ENCODE assay signal across 11 cellular contexts in genomic region chr17:80938556-80938955, GRCh38. TPM values are rescaled to one million over a fixed set of nuclear protein-coding genes. Genes with fewer than 3 reads are reported as not detected.
DNase-seq lines count a peak whose midpoint lies in the region; ATAC-seq and TF ChIP-seq lines count a peak whose summit lies in the region.
"Had no signal": no experiment of that assay in that cellular context is flagged by ENCODE, and none has a peak within 500 bp of the region (broad histone marks: within the 10 kb centered on the region; RNA-seq: fewer than 3 reads in every experiment).

No MANE protein-coding gene starts in this region.

- POLR2A ChIA-PET in activated CD4-positive, alpha-beta memory T cell treated with anti-CD3 and anti-CD28 coated beads, Interleukin-2, amount 10 ng/mL, durations not matched to agents 7 days and 5 days (lab: Charles Lee): interaction anchor here (0.5 to 4.1 kb wide), 20 partner anchors 9 to 484 kb away, joined by 3 to 37 read pairs (median 3); no protein-coding TSS in a partner anchor

- H4K20me1 ChIP-seq in smooth muscle cell (ENCODE audit: low read depth): no peaks in the 10 kb centered on the region

- peaks cover 53% of the 10 kb centered on the region for H3K4me1 Mint-ChIP-seq in activated CD4-positive, alpha-beta memory T cell treated with anti-CD3 and anti-CD28 coated beads, Interleukin-2, amount 10 ng/mL, durations not matched to agents 7 days and 5 days

- WGBS in smooth muscle cell (ENCODE audit: low lambda C conversion rate): 96% methylated on average over 12 of the region's 12 CpGs

- H3K27me3 Mint-ChIP-seq in activated CD4-positive, alpha-beta memory T cell treated with anti-CD3 and anti-CD28 coated beads, Interleukin-2, amount 10 ng/mL, durations not matched to agents 7 days and 5 days: no peaks in the 10 kb centered on the region

- H3K4me2 ChIP-seq in smooth muscle cell: no peak overlapping the region

- no peaks in the 10 kb centered on the region for H3F3A ChIP-seq in smooth muscle cell (ENCODE audit: low read depth)

- peak overlapping the region; percentile 42 for H3K4me3 Mint-ChIP-seq in activated CD4-positive, alpha-beta memory T cell treated with anti-CD3 and anti-CD28 coated beads, Interleukin-2, amount 10 ng/mL, durations not matched to agents 7 days and 5 days

- no peaks in the 10 kb centered on the region for H3K9me3 Mint-ChIP-seq in activated CD4-positive, alpha-beta memory T cell treated with anti-CD3 and anti-CD28 coated beads, Interleukin-2, amount 10 ng/mL, durations not matched to agents 7 days and 5 days

- H3K9me3 ChIP-seq in KOPT-K1 (ENCODE audit: insufficient read depth, low read length, poor library complexity, severe bottlenecking) (no peaks in the 10 kb centered on the region), lower lobe of right lung (no peaks in the 10 kb centered on the region), smooth muscle cell (replicated peaks; ENCODE audit: low read depth) (no peaks in the 10 kb centered on the region)
- H3K9me3 ChIP-seq: ovary had no signal

- DNase-seq in Ammon's horn (ENCODE audit: low spot score) (peak; percentile 49), lower lobe of right lung (no peak), occipital lobe (lab: John Stamatoyannopoulos, UW) (no peak), smooth muscle cell (lab: John Stamatoyannopoulos, UW; ENCODE audit: unreplicated experiment) (no peak), RPMI8226 (no peak)
- DNase-seq in activated CD4-positive, alpha-beta memory T cell treated with anti-CD3 and anti-CD28 coated beads, Interleukin-2, amount 10 ng/mL, durations not matched to agents 7 days and 5 days: peak; percentile 84
- DNase-seq: NCI-H446 treated with DMSO at 0.1 percent for 48 hours had no signal

- H3K36me3 Mint-ChIP-seq in activated CD4-positive, alpha-beta memory T cell treated with anti-CD3 and anti-CD28 coated beads, Interleukin-2, amount 10 ng/mL, durations not matched to agents 7 days and 5 days (ENCODE audit: low read depth): peaks cover 56% of the 10 kb centered on the region

- H3K4me3 ChIP-seq in lower lobe of right lung (no peak overlapping the region), smooth muscle cell (no peak overlapping the region)
- H3K4me3 ChIP-seq: ovary had no signal

- intact Hi-C loops in lower lobe of right lung (cut with DNase I): no loop called here

- no peak overlapping the region for H3K9ac ChIP-seq in smooth muscle cell (ENCODE audit: low read depth)

- H2AFZ ChIP-seq in smooth muscle cell (ENCODE audit: low read depth): no peak overlapping the region

- TF ChIP-seq CTCF in lower lobe of right lung (IDR thresholded peaks at IDR 0.05) (no peak), smooth muscle cell (IDR thresholded peaks at IDR 0.05; ENCODE audit: borderline replicate concordance, insufficient read depth, poor library complexity, severe bottlenecking) (no peak)

- CTCF ChIA-PET in activated CD4-positive, alpha-beta memory T cell treated with anti-CD3 and anti-CD28 coated beads, Interleukin-2, amount 10 ng/mL, durations not matched to agents 7 days and 5 days (lab: Charles Lee): interaction anchor here (0.8 to 1.4 kb wide), 3 partner anchors 31 to 512 kb away, joined by 3 to 7 read pairs (median 5); no protein-coding TSS in a partner anchor

- H3K36me3 ChIP-seq in KOPT-K1 (ENCODE audit: insufficient read depth, low read length) (peaks cover 72% of the 10 kb centered on the region), lower lobe of right lung (peaks cover 5% of the 10 kb centered on the region), smooth muscle cell (ENCODE audit: low read depth) (no peaks in the 10 kb centered on the region)
- H3K36me3 ChIP-seq: ovary had no signal

- no peaks in the 10 kb centered on the region for H3K79me2 ChIP-seq in smooth muscle cell (ENCODE audit: low read depth)

- H3K27ac ChIP-seq in KOPT-K1 (ENCODE audit: low read depth, low read length, poor library complexity, severe bottlenecking): peak overlapping the region; percentile 58
- H3K27ac ChIP-seq in lower lobe of right lung: peak overlapping the region; percentile 10
- no peak overlapping the region for H3K27ac ChIP-seq in smooth muscle cell (ENCODE audit: low read depth)
- H3K27ac ChIP-seq: epithelial cell of prostate, ovary had no signal

- H3K4me1 ChIP-seq in lower lobe of right lung (peaks cover 30% of the 10 kb centered on the region), smooth muscle cell (ENCODE audit: low read depth) (peaks cover 8% of the 10 kb centered on the region)

- ATAC-seq in lower lobe of right lung (no peak), GM18870 (IDR thresholded peaks at IDR 0.05; ENCODE audit: unreplicated experiment) (no peak)

- peak overlapping the region; percentile 81 for H3K27ac Mint-ChIP-seq in activated CD4-positive, alpha-beta memory T cell treated with anti-CD3 and anti-CD28 coated beads, Interleukin-2, amount 10 ng/mL, durations not matched to agents 7 days and 5 days

- H3K27me3 ChIP-seq in lower lobe of right lung (ENCODE audit: low read depth): no peaks in the 10 kb centered on the region
- no peaks in the 10 kb centered on the region for H3K27me3 ChIP-seq in smooth muscle cell (ENCODE audit: low read depth)
- H3K27me3 ChIP-seq: ovary had no signal

RNA-seq across cellular contexts. Expression of gene CHMP6, which starts 53.1 kb away (rescaled TPM):
- total RNA-seq in activated CD4-positive, alpha-beta memory T cell treated with anti-CD3 and anti-CD28 coated beads, Interleukin-2, amount 10 ng/mL, durations not matched to agents 7 days and 5 days: 10 to 100 TPM; 30.3 to 31.6 TPM
- total RNA-seq in lower lobe of right lung (28.8 TPM), occipital lobe (11.7 TPM), smooth muscle cell (5.8 and 11.9 TPM in 2 replicates)
- 21.5 and 30.9 TPM in 2 replicates for polyA plus RNA-seq in smooth muscle cell

Comparison
In these comparisons a context has a peak if more than half of its experiments do, and no peak if none do; other contexts are left out.
1. DNase-seq: peak in Ammon's horn (single experiment) and activated CD4-positive, alpha-beta memory T cell treated with anti-CD3 and anti-CD28 coated beads, Interleukin-2, amount 10 ng/mL, durations not matched to agents 7 days and 5 days (single experiment); none in lower lobe of right lung (single experiment), occipital lobe (single experiment), smooth muscle cell (single experiment) and RPMI8226 (single experiment).